ENCODE assay signal across 15 cellular contexts in the genomic region with DNA sequence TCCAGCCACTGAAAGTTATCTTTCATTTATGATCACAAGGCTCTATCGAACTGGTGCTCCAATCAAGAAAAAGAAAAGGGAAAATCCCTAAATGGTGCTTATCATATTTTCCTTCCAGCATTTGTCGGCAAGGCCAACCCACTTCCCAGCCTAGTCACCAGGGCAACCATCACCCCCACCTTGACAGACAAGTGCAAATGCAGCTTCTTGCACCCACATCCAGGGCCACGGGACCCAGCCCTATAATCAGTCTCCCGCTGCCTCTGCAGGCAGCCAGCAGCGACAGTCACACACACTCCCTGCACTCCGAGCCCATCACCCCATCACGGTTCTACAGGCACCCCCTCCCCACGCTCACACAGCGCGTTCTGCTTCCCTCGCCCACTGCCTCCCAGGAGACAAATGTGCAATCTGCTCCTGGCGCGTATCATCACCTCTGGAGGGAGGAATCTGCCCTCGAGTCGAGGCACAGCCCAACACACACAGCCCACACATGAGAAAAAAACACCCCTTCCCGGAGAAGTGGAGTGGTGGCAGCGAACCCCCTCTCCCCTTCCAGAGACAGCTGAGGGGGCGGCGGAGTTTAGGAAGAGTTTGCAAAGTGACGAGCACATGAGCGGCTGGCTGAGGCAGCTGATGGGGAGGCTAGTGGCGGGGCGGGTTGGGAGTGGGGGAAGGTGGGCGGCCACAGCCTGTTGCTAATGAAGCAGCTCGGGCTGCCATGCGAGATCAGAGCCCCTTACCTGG. TPM values are rescaled to one million over a fixed set of nuclear protein-coding genes. Genes with fewer than 3 reads are reported as not detected.
DNase-seq lines count a peak whose midpoint lies in the region; FAIRE-seq and TF ChIP-seq lines count a peak whose summit lies in the region.
"Had no signal": no experiment of that assay in that cellular context is flagged by ENCODE, and none has a peak within 500 bp of the region (broad histone marks: within the 10 kb centered on the region; RNA-seq: fewer than 3 reads in every experiment).

No MANE protein-coding gene starts in this region.

- TF ChIP-seq CTCF in WERI-Rb-1 (IDR thresholded peaks at IDR 0.05; ENCODE audit: low read depth, low read length), result no peak

- intact Hi-C loops in activated naive CD4-positive, alpha-beta T cell treated with anti-CD3 and anti-CD28 coated beads for 36 hours (cut with micrococcal nuclease), result loop anchor here (1.0 to 5.0 kb wide), 2 partner anchors 9 to 203 kb away; a partner anchor contains a TSS

- H3K4me1 ChIP-seq in iPS-20b (ENCODE audit: insufficient read depth, low read length), result peaks cover 13% of the 10 kb centered on the region; the same call in 1 of the 2 replicates

- H3K36me3 ChIP-seq in WERI-Rb-1 (no peaks in the 10 kb centered on the region), iPS-20b (ENCODE audit: insufficient read depth, low read depth, low read length) (no peaks in the 10 kb centered on the region)

- no peak overlapping the region for H3K9ac ChIP-seq in iPS-20b (ENCODE audit: low read depth, low read length)

- DNase-seq in activated naive CD4-positive, alpha-beta T cell treated with anti-CD3 and anti-CD28 coated beads for 36 hours, result peak; percentile 82
- DNase-seq in activated naive CD4-positive, alpha-beta T cell treated with anti-CD3 and anti-CD28 coated beads, Interleukin-2, amount 10 ng/mL, durations not matched to agents 7 days and 5 days, result no peak
- DNase-seq in WERI-Rb-1 (peak; percentile 22), RCC 7860 (ENCODE audit: low spot score) (no peak), GOT3 (lab: John Stamatoyannopoulos, UW) (no peak), NCI-H2081 treated with DMSO at 0.1 percent for 48 hours (lab: John Stamatoyannopoulos, UW) (no peak)
- peak; percentile 47 for DNase-seq in stimulated activated CD4-positive, alpha-beta T cell treated with anti-CD3 and anti-CD28 coated beads, Interleukin-4, amount 100 ng/mL, for 24 hours
- DNase-seq: activated gamma-delta T cell, AML-193, natural killer cell, NCI-H446 treated with DMSO at 0.1 percent for 48 hours, Right ventricle myocardium superior had no signal

- H3K27ac ChIP-seq in WERI-Rb-1 (peak overlapping the region; percentile 60), iPS-20b (ENCODE audit: low read length) (no peak overlapping the region)

- H3K9me3 ChIP-seq in WERI-Rb-1 (ENCODE audit: severe bottlenecking) (no peaks in the 10 kb centered on the region), iPS-20b (ENCODE audit: insufficient read depth, low read depth, low read length) (no peaks in the 10 kb centered on the region)

- H3K27me3 ChIP-seq in WERI-Rb-1 (ENCODE audit: insufficient read depth, low read depth, severe bottlenecking) (no peaks in the 10 kb centered on the region), iPS-20b (ENCODE audit: insufficient read depth, low read length) (peaks cover 19% of the 10 kb centered on the region; the same call in 1 of the 2 replicates)

- peaks cover 2% of the 10 kb centered on the region for H3K27me3 Mint-ChIP-seq in activated naive CD4-positive, alpha-beta T cell treated with anti-CD3 and anti-CD28 coated beads for 36 hours (ENCODE audit: low read depth)
- peaks cover 2% of the 10 kb centered on the region for H3K27me3 Mint-ChIP-seq in activated naive CD4-positive, alpha-beta T cell treated with anti-CD3 and anti-CD28 coated beads, Interleukin-2, amount 10 ng/mL, durations not matched to agents 7 days and 5 days

- peak overlapping the region; percentile 31 for H3K4me3 Mint-ChIP-seq in activated naive CD4-positive, alpha-beta T cell treated with anti-CD3 and anti-CD28 coated beads for 36 hours
- H3K4me3 Mint-ChIP-seq in activated naive CD4-positive, alpha-beta T cell treated with anti-CD3 and anti-CD28 coated beads, Interleukin-2, amount 10 ng/mL, durations not matched to agents 7 days and 5 days, result no peak overlapping the region
- H3K4me3 Mint-ChIP-seq: natural killer cell; stimulated activated memory B cell treated with anti-CD40 and anti-IgM and Interleukin-4, amounts not matched to agents 10 μg/mL and 1 μg/mL and 100 μg/mL, for 72 hours had no signal

- H3K9me3 Mint-ChIP-seq in activated naive CD4-positive, alpha-beta T cell treated with anti-CD3 and anti-CD28 coated beads for 36 hours, result no peaks in the 10 kb centered on the region
- peaks cover 2% of the 10 kb centered on the region for H3K9me3 Mint-ChIP-seq in activated naive CD4-positive, alpha-beta T cell treated with anti-CD3 and anti-CD28 coated beads, Interleukin-2, amount 10 ng/mL, durations not matched to agents 7 days and 5 days
- H3K9me3 Mint-ChIP-seq: natural killer cell; stimulated activated memory B cell treated with anti-CD40 and anti-IgM and Interleukin-4, amounts not matched to agents 10 μg/mL and 1 μg/mL and 100 μg/mL, for 72 hours had no signal

- no peak overlapping the region for H3K4me3 ChIP-seq in WERI-Rb-1 (ENCODE audit: low read depth, low read length)
- H3K4me3 ChIP-seq in iPS-20b (ENCODE audit: low read length), result peak overlapping the region; percentile 50; the same call in 1 of the 2 replicates

- peak overlapping the region; percentile 85 for H3K27ac Mint-ChIP-seq in activated naive CD4-positive, alpha-beta T cell treated with anti-CD3 and anti-CD28 coated beads for 36 hours
- no peak overlapping the region for H3K27ac Mint-ChIP-seq in activated naive CD4-positive, alpha-beta T cell treated with anti-CD3 and anti-CD28 coated beads, Interleukin-2, amount 10 ng/mL, durations not matched to agents 7 days and 5 days
- H3K27ac Mint-ChIP-seq: natural killer cell; stimulated activated memory B cell treated with anti-CD40 and anti-IgM and Interleukin-4, amounts not matched to agents 10 μg/mL and 1 μg/mL and 100 μg/mL, for 72 hours had no signal

- CTCF ChIA-PET in activated naive CD4-positive, alpha-beta T cell treated with anti-CD3 and anti-CD28 coated beads for 36 hours (lab: Charles Lee), result interaction anchor here (0.8 to 5.6 kb wide), 3 partner anchors 27 to 225 kb away, joined by 3 to 26 read pairs (median 3); no protein-coding TSS in a partner anchor
- CTCF ChIA-PET in activated naive CD4-positive, alpha-beta T cell treated with anti-CD3 and anti-CD28 coated beads, Interleukin-2, amount 10 ng/mL, durations not matched to agents 7 days and 5 days (lab: Charles Lee), result interaction anchor here (1.0 to 1.3 kb wide), 2 partner anchors 28 kb away, joined by 4 read pairs; no protein-coding TSS in a partner anchor

- H3K36me3 Mint-ChIP-seq in activated naive CD4-positive, alpha-beta T cell treated with anti-CD3 and anti-CD28 coated beads for 36 hours (ENCODE audit: low read depth), result no peaks in the 10 kb centered on the region
- peaks cover 2% of the 10 kb centered on the region for H3K36me3 Mint-ChIP-seq in activated naive CD4-positive, alpha-beta T cell treated with anti-CD3 and anti-CD28 coated beads, Interleukin-2, amount 10 ng/mL, durations not matched to agents 7 days and 5 days
- H3K36me3 Mint-ChIP-seq: natural killer cell; stimulated activated memory B cell treated with anti-CD40 and anti-IgM and Interleukin-4, amounts not matched to agents 10 μg/mL and 1 μg/mL and 100 μg/mL, for 72 hours had no signal

- FAIRE-seq in RCC 7860 (lab: Jason Lieb, UNC), result no peak
- FAIRE-seq: colon had no signal

- H3K4me1 Mint-ChIP-seq in activated naive CD4-positive, alpha-beta T cell treated with anti-CD3 and anti-CD28 coated beads for 36 hours (ENCODE audit: low read depth), result peaks cover 51% of the 10 kb centered on the region
- peaks cover 55% of the 10 kb centered on the region for H3K4me1 Mint-ChIP-seq in activated naive CD4-positive, alpha-beta T cell treated with anti-CD3 and anti-CD28 coated beads, Interleukin-2, amount 10 ng/mL, durations not matched to agents 7 days and 5 days
- H3K4me1 Mint-ChIP-seq: stimulated activated memory B cell treated with anti-CD40 and anti-IgM and Interleukin-4, amounts not matched to agents 10 μg/mL and 1 μg/mL and 100 μg/mL, for 72 hours had no signal

RNA-seq across cellular contexts. Expression of a gene that starts 9.3 kb away (rescaled TPM):
- total RNA-seq in activated naive CD4-positive, alpha-beta T cell treated with anti-CD3 and anti-CD28 coated beads for 36 hours, result 10 to 100 TPM; 13.2 to 13.9 TPM
- total RNA-seq: Right ventricle myocardium superior had no signal

RNA-seq across cellular contexts. Expression of a gene that starts 35.5 kb away (rescaled TPM):
- 10 to 100 TPM; 67.0 to 73.4 TPM for total RNA-seq in activated naive CD4-positive, alpha-beta T cell treated with anti-CD3 and anti-CD28 coated beads for 36 hours

RNA-seq across cellular contexts. Expression of a gene that starts 54.3 kb away (rescaled TPM):
- total RNA-seq in activated naive CD4-positive, alpha-beta T cell treated with anti-CD3 and anti-CD28 coated beads for 36 hours, result 1 to 10 TPM; 1.5 to 2.3 TPM

Comparison
In these comparisons a context has a peak if more than half of its experiments do, and no peak if none do; other contexts are left out.
1. DNase-seq: peak in activated naive CD4-positive, alpha-beta T cell treated with anti-CD3 and anti-CD28 coated beads for 36 hours (single experiment), WERI-Rb-1 (single experiment) and stimulated activated CD4-positive, alpha-beta T cell treated with anti-CD3 and anti-CD28 coated beads, Interleukin-4, amount 100 ng/mL, for 24 hours (single experiment); none in activated naive CD4-positive, alpha-beta T cell treated with anti-CD3 and anti-CD28 coated beads, Interleukin-2, amount 10 ng/mL, durations not matched to agents 7 days and 5 days (single experiment), RCC 7860 (single experiment), GOT3 (single experiment) and NCI-H2081 treated with DMSO at 0.1 percent for 48 hours (single experiment).